Comparison of ENCODE assay signal across 8 cellular contexts in genomic region chr2:198296665-198297308, GRCh38.
DNase-seq lines count a peak whose midpoint lies in the region; ATAC-seq and TF ChIP-seq lines count a peak whose summit lies in the region.

No MANE protein-coding gene starts in this region.

- H3K4me3 ChIP-seq in choroid plexus epithelial cell (ENCODE audit: low read depth, low read length), result no peak overlapping the region

- peak; percentile 63 for DNase-seq in AG20443 (ENCODE audit: low spot score)
- DNase-seq in NCI-H2196 (lab: John Stamatoyannopoulos, UW; ENCODE audit: unreplicated experiment), result peak; percentile 52
- peak; percentile 33 for DNase-seq in activated CD4-positive, alpha-beta T cell treated with anti-CD3 and anti-CD28 coated beads for 1 hour
- peak; percentile 67 for DNase-seq in choroid plexus epithelial cell (ENCODE audit: low read depth)
- DNase-seq in left lobe of liver (ENCODE audit: low spot score), result no peak
- peak; percentile 10 to 29 (median 25) for DNase-seq in stimulated activated CD4-positive, alpha-beta T cell treated with anti-CD3 and anti-CD28 coated beads, TNF-alpha, amount 100 ng/mL, for 4 hours (ENCODE audit: low read depth in 3 of 3)

- TF ChIP-seq CTCF in choroid plexus epithelial cell (conservative IDR thresholded peaks at IDR 0.05; ENCODE audit: low read depth, low read length), result peak; percentile 80

- ATAC-seq in GM18868 (IDR thresholded peaks at IDR 0.05; ENCODE audit: unreplicated experiment), result peak; percentile 75
- peak; percentile 74 for ATAC-seq in HG03095 (IDR thresholded peaks at IDR 0.05; ENCODE audit: unreplicated experiment)
- peak; percentile 86 for ATAC-seq in left lobe of liver
